Comparison of ENCODE assay signal across 8 cellular contexts in the genomic region with DNA sequence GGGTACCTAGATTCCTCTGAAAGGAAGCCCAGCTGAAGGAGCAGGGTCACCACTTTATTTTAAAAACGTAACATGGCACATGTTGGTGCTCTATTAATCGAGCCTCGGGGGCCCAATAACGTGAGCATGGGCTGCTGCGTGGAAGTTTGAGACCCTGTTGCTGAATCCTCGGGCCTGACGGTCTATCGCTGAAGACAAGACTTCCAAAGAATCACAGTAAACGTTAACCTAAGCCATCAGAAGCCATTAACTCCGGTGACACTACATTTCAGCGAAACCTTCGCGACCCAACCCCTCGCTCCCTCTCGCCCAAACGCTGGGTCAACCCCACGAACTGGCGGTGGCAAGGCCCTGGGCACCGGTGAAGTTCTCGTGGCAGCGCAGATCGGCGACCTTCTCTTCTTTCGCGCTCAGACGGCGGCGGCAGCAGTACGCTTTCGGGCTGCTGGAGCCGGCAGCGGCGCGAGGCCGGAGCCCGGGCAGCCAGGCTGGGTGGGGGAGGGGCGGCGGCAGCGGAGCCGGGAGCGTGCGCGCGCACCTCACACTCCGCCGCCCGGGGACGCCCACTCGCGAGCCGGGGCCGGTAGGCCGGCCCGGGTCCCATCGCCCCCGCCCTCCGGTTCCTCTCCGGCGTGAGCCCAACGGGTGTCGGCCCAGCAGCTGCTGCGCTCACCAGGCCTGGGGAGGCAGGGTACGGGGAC. TPM values are rescaled to one million over a fixed set of nuclear protein-coding genes. Genes with fewer than 3 reads are reported as not detected.
DNase-seq lines count a peak whose midpoint lies in the region; ATAC-seq and TF ChIP-seq lines count a peak whose summit lies in the region.

No MANE protein-coding gene starts in this region.

- H3K9me3 ChIP-seq in GM23248 (ENCODE audit: low read depth) (no peaks in the 10 kb centered on the region), left ventricle myocardium inferior (replicated peaks) (no peaks in the 10 kb centered on the region), prostate gland (no peaks in the 10 kb centered on the region), upper lobe of right lung (no peaks in the 10 kb centered on the region)

- peak; percentile 45 for TF ChIP-seq POLR2A in prostate gland (IDR thresholded peaks at IDR 0.05)

- H3K36me3 ChIP-seq in GM23248 (ENCODE audit: low read depth) (no peaks in the 10 kb centered on the region), left ventricle myocardium inferior (no peaks in the 10 kb centered on the region), prostate gland (no peaks in the 10 kb centered on the region), upper lobe of right lung (no peaks in the 10 kb centered on the region)

- ATAC-seq in T-cell (replicated peaks in 1 of 4): peak; percentile 69 to 75 (median 70)
- ATAC-seq in upper lobe of right lung: peak; percentile 93

- intact Hi-C loops in left ventricle myocardium inferior (cut with micrococcal nuclease) (no loop called here), prostate gland (cut with DNase I) (loop anchor here (2.0 to 10.0 kb wide), 3 partner anchors 240 to 272 kb away; partner anchors contain the start of genes TENT5C and TRIM45), upper lobe of right lung (cut with DNase I) (no loop called here)

- H3F3A ChIP-seq in GM23248 (ENCODE audit: insufficient read depth): peaks cover 13% of the 10 kb centered on the region

- H3K9ac ChIP-seq in GM23248: peak overlapping the region; percentile 86

- POLR2A ChIA-PET in T-cell (lab: Charles Lee): interaction anchor here (0.6 to 0.9 kb wide), 3 partner anchors 252 to 564 kb away, joined by 3 to 12 read pairs (median 4); partner anchors contain the start of genes GDAP2 (in 1 of the 2) and WDR3 (in 1 of the 2)

- CTCF ChIA-PET in T-cell (lab: Charles Lee): interaction anchor here (0.6 to 1.0 kb wide), 3 partner anchors 8 to 61 kb away, joined by 3 to 4 read pairs (median 3); no protein-coding TSS in a partner anchor

- no peaks in the 10 kb centered on the region for H3K36me3 Mint-ChIP-seq in T-cell

- no peaks in the 10 kb centered on the region for H3K27me3 ChIP-seq in GM23248 (replicated peaks; ENCODE audit: insufficient read depth)
- no peaks in the 10 kb centered on the region for H3K27me3 ChIP-seq in left ventricle myocardium inferior (ENCODE audit: low read depth)
- no peaks in the 10 kb centered on the region for H3K27me3 ChIP-seq in prostate gland (replicated peaks; ENCODE audit: insufficient read depth)
- no peaks in the 10 kb centered on the region for H3K27me3 ChIP-seq in upper lobe of right lung

- H3K27ac ChIP-seq in GM23248 (peak overlapping the region; percentile 77), left ventricle myocardium inferior (replicated peaks) (peak overlapping the region; percentile 99), prostate gland (peak overlapping the region; percentile 93 to 98), upper lobe of right lung (peak overlapping the region; percentile 92)

- H3K9me3 Mint-ChIP-seq in T-cell: no peaks in the 10 kb centered on the region

- H3K4me3 ChIP-seq in GM23248 (peak overlapping the region; percentile 95), left ventricle myocardium inferior (peak overlapping the region; percentile 91), prostate gland (peak overlapping the region; percentile 77 to 96), upper lobe of right lung (peak overlapping the region; percentile 81)

- H2AFZ ChIP-seq in GM23248: peak overlapping the region; percentile 89

- 1 to 2% methylated on average over 40 to 42 of the region's 63 CpGs for WGBS in GM23248 (ENCODE audit: low coverage in 1 of 2, low lambda C conversion rate in 2 of 2, missing lambda C conversion rate in 2 of 2), 2 experiments
- 1% methylated on average over 34 of the region's 63 CpGs for WGBS in prostate gland

- H3K4me3 Mint-ChIP-seq in T-cell: peak overlapping the region; percentile 94 to 97 (median 95)

- H3K4me1 Mint-ChIP-seq in T-cell: peaks cover 58 to 80% (median 68%) of the 10 kb centered on the region in 3 donors

- H3K9me2 ChIP-seq in GM23248 (ENCODE audit: insufficient read depth): no peaks in the 10 kb centered on the region

- peaks cover 58% of the 10 kb centered on the region for H3K79me2 ChIP-seq in GM23248 (ENCODE audit: insufficient read depth)

- H4K20me1 ChIP-seq in GM23248 (ENCODE audit: insufficient read depth): peaks cover 10% of the 10 kb centered on the region; the same call in 1 of the 2 replicates

- no peaks in the 10 kb centered on the region for H3K27me3 Mint-ChIP-seq in T-cell

- peak; percentile 99 for DNase-seq in GM03348 (ENCODE audit: low spot score)
- DNase-seq in GM23248: peak; percentile 90
- DNase-seq in LHCN-M2 (ENCODE audit: low read depth): peak; percentile 67
- DNase-seq in T-cell: peak in 33 of 34 experiments; percentile 27 to 83 (median 67)
- peak; percentile 59 for DNase-seq in amniotic epithelial cell (ENCODE audit: low read depth)
- peak; percentile 91 for DNase-seq in left ventricle myocardium inferior
- DNase-seq in prostate gland (ENCODE audit: low spot score): peak; percentile 83
- DNase-seq in upper lobe of right lung: peak; percentile 95

- H3K4me1 ChIP-seq in GM23248 (ENCODE audit: insufficient read depth) (peaks cover 36% of the 10 kb centered on the region), left ventricle myocardium inferior (peaks cover 74% of the 10 kb centered on the region), prostate gland (replicated peaks) (peaks cover 7% of the 10 kb centered on the region), upper lobe of right lung (peaks cover 29% of the 10 kb centered on the region)

- H3K4me2 ChIP-seq in GM23248 (ENCODE audit: unreplicated experiment): peak overlapping the region; percentile 99

- in situ Hi-C loops in GM23248 (cut with MboI): no loop called here

- H3K27ac Mint-ChIP-seq in T-cell: peak overlapping the region; percentile 98

- TF ChIP-seq CTCF in left ventricle myocardium inferior (IDR thresholded peaks at IDR 0.05; ENCODE audit: borderline replicate concordance): no peak
- TF ChIP-seq CTCF in prostate gland (IDR thresholded peaks at IDR 0.05): peak in 1 of 4 experiments; percentile 14
- no peak for TF ChIP-seq CTCF in upper lobe of right lung (IDR thresholded peaks at IDR 0.05)

RNA-seq across cellular contexts. Expression of gene MAN1A2, which starts 0.8 kb away (rescaled TPM):
- total RNA-seq in GM23248 (2014; rRNA removed; shearing (Covaris generic)): 44.9 and 48.1 TPM in 2 replicates
- polyA plus RNA-seq in GM23248 (2016; fragmentation: Nextera tagmentation; extraction: Ambion mirVana): 21.1 and 22.8 TPM in 2 replicates
- total RNA-seq in LHCN-M2 (2014; rRNA removed) (24.0 and 26.8 TPM in 2 replicates), T-cell (10 to 100 TPM; 43.3 to 64.4 (median 51.4) TPM), left ventricle myocardium inferior (23.3 TPM), prostate gland (10 to 100 TPM; 43.8 to 63.6 TPM), upper lobe of right lung (40.3 TPM)
- 7.2 TPM for polyA plus RNA-seq in LHCN-M2 (2012)

Comparison
In these comparisons a context has a peak if more than half of its experiments do, and no peak if none do; other contexts are left out.
1. Peak in every context shown above with its lines: DNase-seq, ATAC-seq, H3K4me3 ChIP-seq and H3K27ac ChIP-seq.